Comparison of ENCODE assay signal across 26 cellular contexts in genomic region chr7:79462334-79462733, GRCh38. TPM values are rescaled to one million over a fixed set of nuclear protein-coding genes. Genes with fewer than 3 reads are reported as not detected.
A peak's percentile ranks its signal among the peaks of the same experiment; 100 is the strongest.
DNase-seq lines count a peak whose midpoint lies in the region; ATAC-seq, FAIRE-seq and TF ChIP-seq lines count a peak whose summit lies in the region.
"Had no signal": no experiment of that assay in that cellular context is flagged by ENCODE, and none has a peak within 500 bp of the region (broad histone marks: within the 10 kb centered on the region; RNA-seq: fewer than 3 reads in every experiment).

No MANE protein-coding gene starts in this region.

- no peak overlapping the region for H2BK20ac ChIP-seq in IMR-90 (ENCODE audit: low read depth, low read length)

- H2BK5ac ChIP-seq in IMR-90 (ENCODE audit: low read depth, low read length, poor library complexity, severe bottlenecking), result no peak overlapping the region

- H3K36me3 ChIP-seq in IMR-90 (ENCODE audit: control insufficient read depth, insufficient read depth, low read length) (peaks cover 11% of the 10 kb centered on the region), K562 (ENCODE audit: control insufficient read depth, insufficient read depth, low read length) (no peaks in the 10 kb centered on the region), osteoblast (ENCODE audit: insufficient read depth, low read length) (peaks cover 27% of the 10 kb centered on the region), HAP-1 (replicated peaks) (no peaks in the 10 kb centered on the region)
- no peaks in the 10 kb centered on the region for H3K36me3 ChIP-seq in CD4-positive, alpha-beta memory T cell (ENCODE audit: insufficient read depth, low read length)
- H3K36me3 ChIP-seq: BE2C, Peyer's patch, SJCRH30 had no signal

- DNase-seq in DMS53 (lab: John Stamatoyannopoulos, UW), result peak; percentile 58
- DNase-seq in DMS53 treated with DMSO at 0.1 percent for 48 hours (lab: John Stamatoyannopoulos, UW; ENCODE audit: unreplicated experiment), result no peak
- DNase-seq in IMR-90, result no peak
- DNase-seq in K562 (ENCODE audit: extremely low read depth in 1 of 4, low spot score in 3 of 4), result no peak
- peak; percentile 27 for DNase-seq in osteoblast (ENCODE audit: insufficient read length, low spot score, missing footprints)
- no peak for DNase-seq in HAP-1 (ENCODE audit: low spot score in 2 of 2)
- DNase-seq in CD4-positive, alpha-beta memory T cell, result no peak
- DNase-seq: BE2C; H7; NCI-H1048; NCI-H1417; NCI-H1694; NCI-H2029 treated with DMSO at 0.1 percent for 48 hours; NCI-H524 treated with DMSO at 0.1 percent for 48 hours; NCI-H774; NK-92 treated with Interleukin-12 subunit alpha and Interleukin-12 subunit beta, amount 100 ng/mL, for 24 hours; Peyer's patch; SJCRH30 had no signal

- BruUV-seq in IMR-90 (replicated peaks; lab: Mats Ljungman, UMichigan) (no TSS peak), K562 (replicated peaks; lab: Mats Ljungman, UMichigan) (no TSS peak)

- no peak overlapping the region for H2BK120ac ChIP-seq in IMR-90 (ENCODE audit: low read depth, low read length)

- no peak overlapping the region for H3K18ac ChIP-seq in IMR-90 (ENCODE audit: low read depth, low read length)

- H3K27ac ChIP-seq in IMR-90 (ENCODE audit: insufficient read depth, low read length) (no peak overlapping the region), K562 (ENCODE audit: extremely low read depth, low read depth, low read length) (no peak overlapping the region), osteoblast (ENCODE audit: low read depth, low read length) (no peak overlapping the region)
- no peak overlapping the region for H3K27ac ChIP-seq in CD4-positive, alpha-beta memory T cell (ENCODE audit: low read depth, low read length)
- H3K27ac ChIP-seq: 22Rv1, GM23248, Peyer's patch, SJCRH30 had no signal

- no peak overlapping the region for H4K8ac ChIP-seq in IMR-90 (ENCODE audit: low read depth in 2 of 2, low read length in 2 of 2)

- intact Hi-C loops in IMR-90 (cut with micrococcal nuclease), result no loop called here
- intact Hi-C loops in K562 (cut with micrococcal nuclease), result no loop called here
- intact Hi-C loops in CD4-positive, alpha-beta memory T cell (cut with micrococcal nuclease), result no loop called here

- H3K27ac Mint-ChIP-seq in CD4-positive, alpha-beta memory T cell, result no peak overlapping the region
- H3K27ac Mint-ChIP-seq: CD14-positive monocyte, IgD-negative memory B cell had no signal

- POLR2A ChIA-PET in IMR-90 (lab: Charles Lee; ENCODE audit: unreplicated experiment) (no interaction called here), K562 (lab: Yijun Ruan, JAX) (no interaction called here)
- POLR2A ChIA-PET in CD4-positive, alpha-beta memory T cell (lab: Charles Lee; ENCODE audit: partially characterized antibody), result no interaction called here

- H2AFZ ChIP-seq in IMR-90 (replicated peaks; ENCODE audit: low read length, poor library complexity) (no peak overlapping the region), K562 (ENCODE audit: low read depth, low read length) (no peak overlapping the region), osteoblast (ENCODE audit: low read length) (no peak overlapping the region)
- H2AFZ ChIP-seq: GM23248 had no signal

- H3K79me1 ChIP-seq in IMR-90 (ENCODE audit: low read depth in 1 of 2, low read length in 2 of 2), result peaks cover 20 to 49% of the 10 kb centered on the region in 2 experiments

- ATAC-seq in IMR-90 (ENCODE audit: low read depth), result no peak
- ATAC-seq in K562, result no peak
- ATAC-seq: Right ventricle myocardium inferior had no signal

- no peaks in the 10 kb centered on the region for H3K36me3 Mint-ChIP-seq in CD4-positive, alpha-beta memory T cell
- H3K36me3 Mint-ChIP-seq: CD14-positive monocyte, IgD-negative memory B cell had no signal

- H4K5ac ChIP-seq in IMR-90 (ENCODE audit: low read depth, low read length), result no peak overlapping the region

- dilution Hi-C loops in IMR-90 (cut with HindIII; ENCODE audit: low sequenced_read_pairs, unreplicated experiment), result no loop called here

- peaks cover 0 to 11% (median 3%) of the 10 kb centered on the region in 8 donors for H3K9me3 Mint-ChIP-seq in CD4-positive, alpha-beta memory T cell
- H3K9me3 Mint-ChIP-seq: CD14-positive monocyte, HFFc6 had no signal

- no peak overlapping the region for H3K23ac ChIP-seq in IMR-90 (ENCODE audit: low read depth, low read length)

- H3K9ac ChIP-seq in IMR-90 (ENCODE audit: low read depth, low read length) (no peak overlapping the region), K562 (ENCODE audit: insufficient read depth in 1 of 2, low read depth in 2 of 2, low read length in 2 of 2) (no peak overlapping the region)
- H3K9ac ChIP-seq: GM23248 had no signal

- H2AK9ac ChIP-seq in IMR-90 (replicated peaks; ENCODE audit: low read depth, low read length, poor library complexity), result no peak overlapping the region

- H2BK15ac ChIP-seq in IMR-90 (ENCODE audit: low read depth, low read length), result no peak overlapping the region

- H3K4me3 Mint-ChIP-seq in CD4-positive, alpha-beta memory T cell, result no peak overlapping the region
- H3K4me3 Mint-ChIP-seq: CD14-positive monocyte, IgD-negative memory B cell had no signal

- FAIRE-seq in K562 (lab: Jason Lieb, UNC), result no peak
- FAIRE-seq: GM18507 had no signal

- H4K20me1 ChIP-seq in IMR-90 (ENCODE audit: insufficient read depth, low read length) (peaks cover 4% of the 10 kb centered on the region; the same call in 1 of the 2 replicates), K562 (replicated peaks; ENCODE audit: control insufficient read depth, insufficient read depth, low read length) (no peaks in the 10 kb centered on the region), osteoblast (ENCODE audit: insufficient read depth, low read length) (peaks cover 3% of the 10 kb centered on the region)

- no peak overlapping the region for H3K4ac ChIP-seq in IMR-90 (ENCODE audit: low read depth, low read length)

- in situ Hi-C loops in IMR-90 (cut with MboI; ENCODE audit: low sequenced_read_pairs), result loop anchor here (25.0 kb wide), 1 partner anchor 575 kb away; no protein-coding TSS in a partner anchor
- in situ Hi-C loops in K562 (cut with MboI), result no loop called here
- in situ Hi-C loops in HAP-1 (cut with MboI; ENCODE audit: low sequenced_read_pairs), result no loop called here

- TF ChIP-seq EP300 in K562 (IDR thresholded peaks at IDR 0.05; ENCODE audit: low read length), result no peak

- no peak overlapping the region for H3K4me2 ChIP-seq in IMR-90 (ENCODE audit: low read depth, low read length)
- H3K4me2 ChIP-seq in K562 (ENCODE audit: insufficient read depth, low read length), result no peak overlapping the region
- H3K4me2 ChIP-seq in osteoblast (ENCODE audit: insufficient read depth, low read length), result no peak overlapping the region

- TF ChIP-seq CTCF in IMR-90 (conservative IDR thresholded peaks at IDR 0.05; ENCODE audit: low read depth, low read length) (no peak), K562 (IDR thresholded peaks at IDR 0.05 in 2 of 3, conservative IDR thresholded peaks at IDR 0.05 in 1 of 3; ENCODE audit: insufficient read depth in 2 of 3, low read depth in 1 of 3, low read length in 3 of 3) (no peak), osteoblast (IDR thresholded peaks at IDR 0.05; ENCODE audit: extremely low read depth, low read depth, low read length) (no peak)

- H3K9me1 ChIP-seq in IMR-90 (ENCODE audit: insufficient read depth, low read length), result peaks cover 6% of the 10 kb centered on the region
- H3K9me1 ChIP-seq in K562 (ENCODE audit: control insufficient read depth, insufficient read depth, low read length), result no peaks in the 10 kb centered on the region

- H4K91ac ChIP-seq in IMR-90 (ENCODE audit: insufficient read depth, low read depth, low read length), result no peak overlapping the region

- H3K4me3 ChIP-seq in IMR-90 (ENCODE audit: insufficient read depth, low read depth, low read length) (no peak overlapping the region), K562 (no peak overlapping the region), osteoblast (ENCODE audit: insufficient read depth, low read length) (no peak overlapping the region), HAP-1 (no peak overlapping the region)
- H3K4me3 ChIP-seq in CD4-positive, alpha-beta memory T cell (ENCODE audit: low read length in 2 of 2), result no peak overlapping the region
- H3K4me3 ChIP-seq: GM23248, Peyer's patch, SJCRH30 had no signal

- 0 out of 2 replicates have a peak overlapping the region, but pooled peaks have one; percentile 29 for H3K14ac ChIP-seq in IMR-90 (replicated peaks; ENCODE audit: low read depth, low read length)

- H3K79me2 ChIP-seq in K562 (ENCODE audit: control insufficient read depth, insufficient read depth, low read length) (no peaks in the 10 kb centered on the region), osteoblast (ENCODE audit: insufficient read depth, low read length) (peaks cover 33% of the 10 kb centered on the region)

- H3K56ac ChIP-seq in IMR-90 (ENCODE audit: extremely low read depth, insufficient read depth, low read length), result no peak overlapping the region

- H3K9me3 ChIP-seq in IMR-90 (ENCODE audit: control insufficient read depth, insufficient read depth, low read length), result no peaks in the 10 kb centered on the region
- no peaks in the 10 kb centered on the region for H3K9me3 ChIP-seq in K562 (replicated peaks; ENCODE audit: control insufficient read depth, insufficient read depth, low read depth, low read length)
- no peaks in the 10 kb centered on the region for H3K9me3 ChIP-seq in osteoblast (ENCODE audit: low read depth, low read length)
- H3K9me3 ChIP-seq in HAP-1, result no peaks in the 10 kb centered on the region
- no peaks in the 10 kb centered on the region for H3K9me3 ChIP-seq in CD4-positive, alpha-beta memory T cell (ENCODE audit: control insufficient read depth in 1 of 2, low read length in 2 of 2)
- H3K9me3 ChIP-seq: BE2C, Peyer's patch, SJCRH30 had no signal

- H3K27me3 ChIP-seq in IMR-90 (ENCODE audit: control insufficient read depth, insufficient read depth, low read length) (no peaks in the 10 kb centered on the region), K562 (ENCODE audit: control insufficient read depth in 2 of 2, insufficient read depth in 2 of 2, low read length in 2 of 2) (no peaks in the 10 kb centered on the region), osteoblast (ENCODE audit: insufficient read depth, low read length) (no peaks in the 10 kb centered on the region), HAP-1 (ENCODE audit: low read depth) (no peaks in the 10 kb centered on the region)
- H3K27me3 ChIP-seq in CD4-positive, alpha-beta memory T cell (ENCODE audit: insufficient read depth, low read length), result no peaks in the 10 kb centered on the region
- H3K27me3 ChIP-seq: BE2C, Peyer's patch, SJCRH30 had no signal

- TF ChIP-seq POLR2A in IMR-90 (IDR thresholded peaks at IDR 0.05; ENCODE audit: low read depth, low read length) (no peak), K562 (conservative IDR thresholded peaks at IDR 0.05) (no peak)

- H2AK5ac ChIP-seq in IMR-90 (ENCODE audit: low read depth, low read length), result no peak overlapping the region

- H3K4me1 ChIP-seq in IMR-90 (ENCODE audit: control insufficient read depth, insufficient read depth, low read length) (peaks cover 6% of the 10 kb centered on the region), K562 (replicated peaks in 1 of 2; ENCODE audit: control insufficient read depth in 2 of 2, insufficient read depth in 2 of 2, low read length in 2 of 2) (no peaks in the 10 kb centered on the region), osteoblast (ENCODE audit: insufficient read depth, low read length) (peaks cover 44% of the 10 kb centered on the region), HAP-1 (peaks cover 13% of the 10 kb centered on the region)
- H3K4me1 ChIP-seq in CD4-positive, alpha-beta memory T cell (ENCODE audit: insufficient read depth, low read length), result no peaks in the 10 kb centered on the region
- H3K4me1 ChIP-seq: BE2C, Peyer's patch, SJCRH30 had no signal

- no peaks in the 10 kb centered on the region for H3K4me1 Mint-ChIP-seq in CD4-positive, alpha-beta memory T cell

- no peaks in the 10 kb centered on the region for H3K27me3 Mint-ChIP-seq in CD4-positive, alpha-beta memory T cell
- H3K27me3 Mint-ChIP-seq: IgD-negative memory B cell had no signal

- TF ChIP-seq RAD21 in IMR-90 (IDR thresholded peaks at IDR 0.05; ENCODE audit: low read length) (no peak), K562 (CRISPR knock-in tag; conservative IDR thresholded peaks at IDR 0.05 in 1 of 2, IDR thresholded peaks at IDR 0.05 in 1 of 2) (no peak)

- CTCF ChIA-PET in IMR-90 (lab: Yijun Ruan, JAX) (no interaction called here), K562 (lab: Yijun Ruan, JAX; ENCODE audit: low intra/inter-chr PET ratio) (no interaction called here)
- CTCF ChIA-PET in CD4-positive, alpha-beta memory T cell (lab: Charles Lee; ENCODE audit: partially characterized antibody), result no interaction called here

- no CpG with 5 or more reads among the region's 1 CpG for WGBS in IMR-90 (ENCODE audit: extremely low coverage in 2 of 2, insufficient read length in 1 of 2), 2 experiments
- 0% methylated on average over 1 of the region's 1 CpG for WGBS in K562 (ENCODE audit: insufficient coverage, low coverage, missing lambda C conversion rate)

RNA-seq across cellular contexts. Expression of gene MAGI2, which starts 8.9 kb away (rescaled TPM):
- total RNA-seq in IMR-90 (2012; rRNA removed) (17.9 and 27.2 TPM in 2 replicates), K562 (2014; rRNA removed) (0.68 and 1.0 TPM in 2 replicates), K562 (2014; rRNA removed; fragmentation: Illumina TruSeq; extraction: Trizol) (0.83 and 0.91 TPM in 2 replicates), K562 (2015; rRNA removed; fragmentation: Illumina TruSeq; extraction: Trizol) (0.69 and 0.75 TPM in 2 replicates), K562 (2021) (0.94 and 1.1 TPM in 2 replicates), osteoblast (18.8 and 24.8 TPM in 2 replicates)
- polyA plus RNA-seq in IMR-90 (2012; rRNA removed) (2.3 and 2.5 TPM in 2 replicates), K562 (2011; rRNA removed) (0.57 and 0.70 TPM in 2 replicates), K562 (2014; fragmentation: Illumina TruSeq; extraction: Trizol) (0.84 and 0.89 TPM in 2 replicates), K562 (2014; fragmentation: Nextera tagmentation; extraction: Ambion mirVana) (under 1 TPM; 0.27 to 0.37 TPM), K562 (2014; rRNA removed) (1.2 and 1.4 TPM in 2 replicates)
- polyA plus RNA-seq in IMR-90 (2012; cell fraction: cytosol; rRNA removed), result 0.88 and 1.2 TPM in 2 replicates
- 1.3 and 5.5 TPM in 2 replicates for polyA plus RNA-seq in IMR-90 (2012; cell fraction: nucleus; rRNA removed; ENCODE audit: low replicate concordance)
- 0.46 and 0.53 TPM in 2 replicates for total RNA-seq in K562 (2011; cell fraction: chromatin; rRNA removed; ENCODE audit: low replicate concordance)
- total RNA-seq in K562 (2011; cell fraction: nucleolus; rRNA removed), result 0.33 and 0.39 TPM in 2 replicates
- 0.81 and 0.92 TPM in 2 replicates for total RNA-seq in K562 (2011; cell fraction: nucleoplasm; rRNA removed)
- polyA plus RNA-seq in K562 (2011; cell fraction: cytosol; rRNA removed), result 0.19 and 0.27 TPM in 2 replicates
- 0.67 and 0.73 TPM in 2 replicates for polyA plus RNA-seq in K562 (2011; cell fraction: nucleus; rRNA removed)
- polyA plus RNA-seq in K562 (2012), result 0.83 and 1.8 TPM in 2 replicates
- 0.39 and 0.48 TPM in 2 replicates for polyA minus RNA-seq in K562 (2011; rRNA and poly(A)+ RNA removed)
- polyA minus RNA-seq in K562 (2011; cell fraction: cytosol; rRNA and poly(A)+ RNA removed), result 0.18 and 0.19 TPM in 2 replicates
- polyA minus RNA-seq in K562 (2011; cell fraction: nucleus; rRNA and poly(A)+ RNA removed), result 0.40 and 0.67 TPM in 2 replicates
- total RNA-seq in CD4-positive, alpha-beta memory T cell, result under 1 TPM; 0.23 to 0.25 TPM
- polyA plus RNA-seq in CD4-positive, alpha-beta memory T cell, result not detected
- total RNA-seq: G401 had no signal
- polyA plus RNA-seq: IgD-negative memory B cell had no signal

Comparison
In these comparisons a context has a peak if more than half of its experiments do, and no peak if none do; other contexts are left out.
1. DNase-seq: peak in DMS53 (single experiment) and osteoblast (single experiment); none in DMS53 treated with DMSO at 0.1 percent for 48 hours (single experiment), IMR-90 (single experiment), K562 (0 of 4), HAP-1 (0 of 2) and CD4-positive, alpha-beta memory T cell (0 of 5).